In the genomic region with DNA sequence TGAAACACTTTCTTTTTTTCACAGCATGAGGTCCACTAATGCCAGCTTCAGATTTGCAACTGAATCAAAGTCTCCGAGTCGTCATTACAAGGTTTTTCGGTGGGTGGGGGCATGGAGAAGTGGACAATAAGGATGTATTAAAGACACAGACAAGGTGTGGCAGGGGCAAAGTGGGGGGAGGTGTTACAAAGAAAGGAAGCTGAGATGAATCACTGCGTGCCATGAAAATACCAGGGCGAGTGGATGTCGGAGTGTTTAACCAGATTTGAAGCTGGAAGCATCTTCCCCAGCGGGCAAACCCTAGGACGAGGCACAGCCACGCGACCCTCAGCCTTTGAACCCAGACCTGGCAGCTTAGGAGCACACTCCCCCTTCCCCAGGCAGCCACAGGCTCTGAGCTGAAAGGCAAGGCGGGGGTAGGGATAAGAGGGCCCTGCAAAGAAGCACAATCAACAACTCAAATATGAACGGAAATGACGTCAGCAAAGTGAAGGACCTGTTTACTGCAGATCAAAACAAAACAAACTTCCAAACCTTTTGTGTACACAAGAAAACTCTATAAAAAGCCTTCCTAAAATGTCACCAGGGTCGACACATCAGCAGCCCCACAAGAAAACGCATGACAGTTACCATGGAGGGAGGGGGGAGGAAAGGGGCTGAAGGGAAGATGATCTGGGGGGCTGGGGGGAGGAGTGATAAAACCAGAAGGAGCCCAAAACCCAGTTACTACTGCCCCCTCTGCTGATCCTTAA, we compare ENCODE assay signal across 8 cellular contexts. TPM values are rescaled to one million over a fixed set of nuclear protein-coding genes. Genes with fewer than 3 reads are reported as not detected.
DNase-seq lines count a peak whose midpoint lies in the region; ATAC-seq, FAIRE-seq and TF ChIP-seq lines count a peak whose summit lies in the region.

No MANE protein-coding gene starts in this region.

- no peak for TF ChIP-seq EP300 in tibial nerve (IDR thresholded peaks at IDR 0.05)

- no peak for FAIRE-seq in GM19239 (lab: Jason Lieb, UNC)

- H3K27ac ChIP-seq in VCaP (peak overlapping the region; percentile 97), tibial nerve (peak overlapping the region; percentile 69 to 99 (median 94))

- H3K9me3 ChIP-seq in tibial nerve: no peaks in the 10 kb centered on the region

- peaks cover 0 to 76% (median 38%) of the 10 kb centered on the region in 4 donors for H3K4me1 ChIP-seq in tibial nerve

- no peaks in the 10 kb centered on the region for H3K27me3 ChIP-seq in tibial nerve

- TF ChIP-seq CTCF in VCaP (conservative IDR thresholded peaks at IDR 0.05): 0 out of 2 replicates have a peak, but pooled peaks have one; percentile 16
- TF ChIP-seq CTCF in tibial nerve (IDR thresholded peaks at IDR 0.05): no peak

- DNase-seq in NCI-H1417 (lab: John Stamatoyannopoulos, UW) (peak; percentile 57 to 83 (median 63)), NCI-H1417 treated with DMSO at 0.1 percent for 48 hours (lab: John Stamatoyannopoulos, UW) (no peak), kidney tubule cell (ENCODE audit: low spot score) (peak; percentile 72), tibial nerve (ENCODE audit: low spot score in 2 of 2) (no peak), GM19239 (ENCODE audit: insufficient read length, low spot score) (no peak)
- DNase-seq in stimulated activated CD4-positive, alpha-beta T cell treated with anti-CD3 and anti-CD28 coated beads, Interleukin-4, amount 100 ng/mL, for 24 hours: no peak

- no peak for ATAC-seq in GM18511 (IDR thresholded peaks at IDR 0.05; ENCODE audit: unreplicated experiment)

- WGBS in tibial nerve, 2 donors: 42 to 44% methylated on average over 15 of the region's 15 CpGs

- H3K4me3 ChIP-seq in tibial nerve: peak overlapping the region in 1 of 4 donors; percentile 16

- no peaks in the 10 kb centered on the region for H3K36me3 ChIP-seq in tibial nerve

- peak in 1 of 2 donors; percentile 28 for TF ChIP-seq POLR2A in tibial nerve (IDR thresholded peaks at IDR 0.05)

RNA-seq across cellular contexts. Expression of gene ZFHX3, which starts 5.6 kb away (rescaled TPM):
- total RNA-seq in tibial nerve: 10 to 100 TPM; 36.3 to 44.0 (median 38.1) TPM

Comparison
In these comparisons a context has a peak if more than half of its experiments do, and no peak if none do; other contexts are left out.
1. DNase-seq: peak in NCI-H1417 (3 of 3) and kidney tubule cell (single experiment); none in NCI-H1417 treated with DMSO at 0.1 percent for 48 hours (single experiment), tibial nerve (0 of 2), stimulated activated CD4-positive, alpha-beta T cell treated with anti-CD3 and anti-CD28 coated beads, Interleukin-4, amount 100 ng/mL, for 24 hours (single experiment) and GM19239 (single experiment).